ENCODE assay signal across 8 cellular contexts in the genomic region with DNA sequence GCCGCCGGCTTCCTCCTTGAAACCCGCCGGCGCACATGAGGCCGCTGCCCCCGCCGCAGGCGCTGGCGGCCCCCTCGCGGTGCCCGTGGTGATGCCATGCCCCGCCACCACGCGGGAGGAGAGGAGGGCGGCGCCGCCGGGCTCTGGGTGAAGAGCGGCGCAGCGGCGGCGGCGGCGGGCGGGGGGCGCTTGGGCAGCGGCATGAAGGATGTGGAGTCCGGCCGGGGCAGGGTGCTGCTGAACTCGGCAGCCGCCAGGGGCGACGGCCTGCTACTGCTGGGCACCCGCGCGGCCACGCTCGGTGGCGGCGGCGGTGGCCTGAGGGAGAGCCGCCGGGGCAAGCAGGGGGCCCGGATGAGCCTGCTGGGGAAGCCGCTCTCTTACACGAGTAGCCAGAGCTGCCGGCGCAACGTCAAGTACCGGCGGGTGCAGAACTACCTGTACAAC. TPM values are rescaled to one million over a fixed set of nuclear protein-coding genes. Genes with fewer than 3 reads are reported as not detected.
DNase-seq lines count a peak whose midpoint lies in the region; ATAC-seq and TF ChIP-seq lines count a peak whose summit lies in the region.

No MANE protein-coding gene starts in this region.

- H3K9ac ChIP-seq in neural cell (ENCODE audit: low read length), result peak overlapping the region; percentile 24

- H3F3A ChIP-seq in neural cell (ENCODE audit: insufficient read depth, low read length, poor library complexity, severe bottlenecking), result no peaks in the 10 kb centered on the region

- H2AFZ ChIP-seq in neural cell (ENCODE audit: low read depth, low read length), result no peak overlapping the region

- no peak for TF ChIP-seq EP300 in esophagus muscularis mucosa (IDR thresholded peaks at IDR 0.05)
- no peak for TF ChIP-seq EP300 in neural cell (conservative IDR thresholded peaks at IDR 0.05; ENCODE audit: poor library complexity, severe bottlenecking)
- no peak for TF ChIP-seq EP300 in tibial nerve (IDR thresholded peaks at IDR 0.05)

- peak overlapping the region; percentile 30 to 64 (median 50) for H3K27ac ChIP-seq in esophagus muscularis mucosa (replicated peaks in 1 of 4)
- no peak overlapping the region for H3K27ac ChIP-seq in neural cell (ENCODE audit: low read length)
- H3K27ac ChIP-seq in tibial nerve, result no peak overlapping the region

- peak overlapping the region; percentile 63 to 74 (median 69) for H3K4me3 ChIP-seq in esophagus muscularis mucosa
- H3K4me3 ChIP-seq in neural cell (ENCODE audit: low read length), result peak overlapping the region; percentile 74
- peak overlapping the region; percentile 37 to 54 (median 46) for H3K4me3 ChIP-seq in tibial nerve

- H3K9me3 ChIP-seq in esophagus muscularis mucosa, result no peaks in the 10 kb centered on the region
- no peaks in the 10 kb centered on the region for H3K9me3 ChIP-seq in neural cell (ENCODE audit: low read length)
- no peaks in the 10 kb centered on the region for H3K9me3 ChIP-seq in tibial nerve

- TF ChIP-seq RAD21 in neural cell (conservative IDR thresholded peaks at IDR 0.05), result no peak

- DNase-seq in SIG-M5 treated with dmso at 0.1 percent for 504 hours (lab: John Stamatoyannopoulos, UW; ENCODE audit: unreplicated experiment) (peak; percentile 47), SIG-M5 (lab: John Stamatoyannopoulos, UW) (no peak), NCI-H526 (lab: John Stamatoyannopoulos, UW) (peak; percentile 39 to 79), activated T-cell treated with anti-CD3 and anti-CD28 coated beads for 24 hours (ENCODE audit: low read depth) (peak; percentile 39), esophagus muscularis mucosa (ENCODE audit: extremely low spot score) (no peak), tibial nerve (ENCODE audit: low spot score in 2 of 2) (no peak)

- H3K79me2 ChIP-seq in neural cell (replicated peaks; ENCODE audit: insufficient read depth, low read length), result no peaks in the 10 kb centered on the region

- 4% methylated on average over 13 of the region's 54 CpGs for WGBS in esophagus muscularis mucosa
- WGBS in tibial nerve, 2 donors, result 1% methylated on average over 45 of the region's 54 CpGs; no CpG with 5 or more reads in 1 of the 2 donors

- H3K36me3 ChIP-seq in esophagus muscularis mucosa (no peaks in the 10 kb centered on the region), neural cell (ENCODE audit: insufficient read depth, low read length) (no peaks in the 10 kb centered on the region), tibial nerve (no peaks in the 10 kb centered on the region)

- peak in 1 of 3 experiments; percentile 40 for TF ChIP-seq CTCF in esophagus muscularis mucosa (IDR thresholded peaks at IDR 0.05)
- peak; percentile 51 for TF ChIP-seq CTCF in neural cell (IDR thresholded peaks at IDR 0.05; ENCODE audit: poor library complexity, severe bottlenecking)
- peak in 3 of 5 experiments; percentile 22 to 37 (median 28) for TF ChIP-seq CTCF in tibial nerve (IDR thresholded peaks at IDR 0.05)

- H3K27me3 ChIP-seq in esophagus muscularis mucosa (peaks cover 0 to 17% (median 0%) of the 10 kb centered on the region in 4 donors), neural cell (ENCODE audit: insufficient read depth, low read depth, low read length) (peaks cover 56% of the 10 kb centered on the region), tibial nerve (peaks cover 0 to 40% of the 10 kb centered on the region in 2 donors)

- intact Hi-C loops in esophagus muscularis mucosa (cut with DNase I), result no loop called here

- no peaks in the 10 kb centered on the region for H4K20me1 ChIP-seq in neural cell (ENCODE audit: insufficient read depth)

- peak; percentile 15 for ATAC-seq in HG02973 (IDR thresholded peaks at IDR 0.05; ENCODE audit: unreplicated experiment)

- H3K4me2 ChIP-seq in neural cell (ENCODE audit: low read length), result peak overlapping the region; percentile 93

- no peaks in the 10 kb centered on the region for H3K9me2 ChIP-seq in neural cell (ENCODE audit: insufficient read depth, low read length)

- H3K4me1 ChIP-seq in esophagus muscularis mucosa (peaks cover 33 to 56% (median 46%) of the 10 kb centered on the region in 4 donors), tibial nerve (peaks cover 0 to 41% (median 21%) of the 10 kb centered on the region in 4 donors)

- no peak for TF ChIP-seq POLR2A in esophagus muscularis mucosa (IDR thresholded peaks at IDR 0.05; ENCODE audit: low read depth)
- no peak for TF ChIP-seq POLR2A in tibial nerve (IDR thresholded peaks at IDR 0.05)

TF ChIP-seq in neural cell, 6 proteins besides CTCF, POLR2A, EP300 and RAD21:
- TF ChIP-seq, protein P1, sequence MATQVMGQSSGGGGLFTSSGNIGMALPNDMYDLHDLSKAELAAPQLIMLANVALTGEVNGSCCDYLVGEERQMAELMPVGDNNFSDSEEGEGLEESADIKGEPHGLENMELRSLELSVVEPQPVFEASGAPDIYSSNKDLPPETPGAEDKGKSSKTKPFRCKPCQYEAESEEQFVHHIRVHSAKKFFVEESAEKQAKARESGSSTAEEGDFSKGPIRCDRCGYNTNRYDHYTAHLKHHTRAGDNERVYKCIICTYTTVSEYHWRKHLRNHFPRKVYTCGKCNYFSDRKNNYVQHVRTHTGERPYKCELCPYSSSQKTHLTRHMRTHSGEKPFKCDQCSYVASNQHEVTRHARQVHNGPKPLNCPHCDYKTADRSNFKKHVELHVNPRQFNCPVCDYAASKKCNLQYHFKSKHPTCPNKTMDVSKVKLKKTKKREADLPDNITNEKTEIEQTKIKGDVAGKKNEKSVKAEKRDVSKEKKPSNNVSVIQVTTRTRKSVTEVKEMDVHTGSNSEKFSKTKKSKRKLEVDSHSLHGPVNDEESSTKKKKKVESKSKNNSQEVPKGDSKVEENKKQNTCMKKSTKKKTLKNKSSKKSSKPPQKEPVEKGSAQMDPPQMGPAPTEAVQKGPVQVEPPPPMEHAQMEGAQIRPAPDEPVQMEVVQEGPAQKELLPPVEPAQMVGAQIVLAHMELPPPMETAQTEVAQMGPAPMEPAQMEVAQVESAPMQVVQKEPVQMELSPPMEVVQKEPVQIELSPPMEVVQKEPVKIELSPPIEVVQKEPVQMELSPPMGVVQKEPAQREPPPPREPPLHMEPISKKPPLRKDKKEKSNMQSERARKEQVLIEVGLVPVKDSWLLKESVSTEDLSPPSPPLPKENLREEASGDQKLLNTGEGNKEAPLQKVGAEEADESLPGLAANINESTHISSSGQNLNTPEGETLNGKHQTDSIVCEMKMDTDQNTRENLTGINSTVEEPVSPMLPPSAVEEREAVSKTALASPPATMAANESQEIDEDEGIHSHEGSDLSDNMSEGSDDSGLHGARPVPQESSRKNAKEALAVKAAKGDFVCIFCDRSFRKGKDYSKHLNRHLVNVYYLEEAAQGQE (IDR thresholded peaks at IDR 0.05; ENCODE audit: borderline replicate concordance), result no peak
- TF ChIP-seq MXI1 (conservative IDR thresholded peaks at IDR 0.05; ENCODE audit: poor library complexity, severe bottlenecking) (no peak), SMC3 (conservative IDR thresholded peaks at IDR 0.05; ENCODE audit: poor library complexity) (no peak), POLR2AphosphoS5 (IDR thresholded peaks at IDR 0.05) (no peak), TAF1 (IDR thresholded peaks at IDR 0.05; ENCODE audit: low read depth) (no peak), EZH2 (IDR thresholded peaks at IDR 0.05; ENCODE audit: borderline replicate concordance, insufficient read depth, low read length, poor library complexity, severe bottlenecking) (no peak)

RNA-seq across cellular contexts. Expression of a gene that starts 0.3 kb away (rescaled TPM):
- total RNA-seq in esophagus muscularis mucosa (1 to 10 TPM; 1.2 to 2.2 (median 1.8) TPM), tibial nerve (1 to 10 TPM in 1 of 4 donors, under 1 TPM in 2, not detected in 1; 0.21 to 1.1 (median 0.59) TPM)
- 0.10 and 0.30 TPM in 2 replicates for polyA plus RNA-seq in neural cell
- polyA minus RNA-seq in neural cell, result 0.73 and 0.81 TPM in 2 replicates

Comparison
In these comparisons a context has a peak if more than half of its experiments do, and no peak if none do; other contexts are left out.
1. DNase-seq: peak in SIG-M5 treated with dmso at 0.1 percent for 504 hours (single experiment), NCI-H526 (2 of 2) and activated T-cell treated with anti-CD3 and anti-CD28 coated beads for 24 hours (single experiment); none in SIG-M5 (single experiment), esophagus muscularis mucosa (single experiment) and tibial nerve (0 of 2).
2. H3K27ac ChIP-seq: peak in esophagus muscularis mucosa (4 of 4); none in neural cell (single experiment) and tibial nerve (0 of 4).
3. Peak in every context shown above with its lines, with median percentiles within 50 percentile points of each other: H3K4me3 ChIP-seq.